Comparison of ENCODE assay signal across 22 cellular contexts in the genomic region with DNA sequence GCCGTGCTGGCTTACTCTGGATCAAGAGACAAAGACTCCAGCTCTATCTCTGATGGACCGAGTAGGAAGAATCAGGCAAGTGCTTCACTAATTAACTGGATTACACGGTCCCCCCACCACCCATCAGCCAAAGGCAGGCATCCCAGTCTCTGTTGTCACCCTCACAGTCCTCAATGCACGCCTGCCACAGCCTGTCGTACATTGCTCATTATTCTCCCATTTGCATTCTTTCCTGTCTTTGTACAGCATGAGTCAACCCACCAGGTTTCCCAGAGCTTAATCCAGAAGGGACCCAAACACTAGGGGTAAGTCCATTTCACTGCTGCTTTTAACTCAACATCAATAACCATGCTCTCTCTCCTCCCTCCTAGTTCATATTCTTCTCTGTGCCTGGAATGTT. TPM values are rescaled to one million over a fixed set of nuclear protein-coding genes. Genes with fewer than 3 reads are reported as not detected.
"Had no signal": no experiment of that assay in that cellular context is flagged by ENCODE, and none has a peak within 500 bp of the region (broad histone marks: within the 10 kb centered on the region; RNA-seq: fewer than 3 reads in every experiment).

No MANE protein-coding gene starts in this region.

- DNase-seq: activated CD4-positive, alpha-beta T cell treated with anti-CD3 and anti-CD28 coated beads for 1 hour; activated CD8-positive, alpha-beta memory T cell treated with anti-CD3 and anti-CD28 coated beads for 24 hours; activated CD8-positive, alpha-beta memory T cell treated with anti-CD3 and anti-CD28 coated beads, Interleukin-2, amount 50 U/mL, for 48 hours; activated effector memory CD4-positive, alpha-beta T cell treated with anti-CD3 and anti-CD28 coated beads, Interleukin-2, amount 50 U/mL, for 16 hours; activated naive CD4-positive, alpha-beta T cell treated with anti-CD3 and anti-CD28 coated beads, Interleukin-2, amount 50 U/mL, for 16 hours; activated T-cell treated with anti-CD3 and anti-CD28 coated beads, Interleukin-2, amount 50 U/mL, for 48 hours; aorta; effector CD8-positive, alpha-beta T cell; left colon; lower lobe of right lung; midbrain; stimulated activated CD4-positive, alpha-beta T cell treated with anti-CD3 and anti-CD28 coated beads, Interleukin-2, amount 100 ng/mL, for 48 hours; stimulated activated naive CD8-positive, alpha-beta T cell treated with anti-CD3 and anti-CD28 coated beads, Interleukin-15, amount 100 ng/mL, for 72 hours; transverse colon had no signal

- H3K4me3 Mint-ChIP-seq: neural crest cell; stimulated activated naive CD8-positive, alpha-beta T cell treated with anti-CD3 and anti-CD28 coated beads, Interleukin-15, amount 100 ng/mL, for 72 hours; T-helper 1 cell treated with Interleukin-12 subunit alpha and Interleukin-12 subunit beta and Interleukin-4 antibody, amounts not matched to agents 30 μg/mL and 1 μg/mL, for 36 hours had no signal

- H3K4me3 ChIP-seq: esophagus muscularis mucosa, lower lobe of right lung, suprapubic skin, transverse colon had no signal

- H3K36me3 ChIP-seq: lower lobe of right lung, suprapubic skin, transverse colon had no signal

- H3K27ac Mint-ChIP-seq: progenitor cell of endocrine pancreas; stimulated activated naive CD8-positive, alpha-beta T cell treated with anti-CD3 and anti-CD28 coated beads, Interleukin-15, amount 100 ng/mL, for 72 hours; T-helper 1 cell treated with Interleukin-12 subunit alpha and Interleukin-12 subunit beta and Interleukin-4 antibody, amounts not matched to agents 30 μg/mL and 1 μg/mL, for 36 hours had no signal

- H3K9me3 Mint-ChIP-seq: neural crest cell; stimulated activated naive CD8-positive, alpha-beta T cell treated with anti-CD3 and anti-CD28 coated beads, Interleukin-15, amount 100 ng/mL, for 72 hours; T-helper 1 cell treated with Interleukin-12 subunit alpha and Interleukin-12 subunit beta and Interleukin-4 antibody, amounts not matched to agents 30 μg/mL and 1 μg/mL, for 36 hours had no signal

- H3K9me3 ChIP-seq: esophagus muscularis mucosa, lower lobe of right lung, suprapubic skin, transverse colon had no signal

- H3K4me1 ChIP-seq: lower lobe of right lung, suprapubic skin, transverse colon had no signal

- H3K27me3 ChIP-seq: esophagus muscularis mucosa had no signal

- H3K27ac ChIP-seq: lower lobe of right lung, suprapubic skin, transverse colon had no signal

- ATAC-seq: left colon; lower lobe of right lung; stimulated activated naive CD8-positive, alpha-beta T cell treated with anti-CD3 and anti-CD28 coated beads, Interleukin-15, amount 100 ng/mL, for 72 hours had no signal

- H3K4me1 Mint-ChIP-seq: neural crest cell; stimulated activated naive CD8-positive, alpha-beta T cell treated with anti-CD3 and anti-CD28 coated beads, Interleukin-15, amount 100 ng/mL, for 72 hours had no signal

RNA-seq across cellular contexts. Expression of a gene that starts 44.4 kb away (rescaled TPM):
- total RNA-seq: glomerular endothelial cell, left colon, lower lobe of right lung, myocyte, neural crest cell, skeletal muscle tissue had no signal
